Comparison of ENCODE assay signal across 25 cellular contexts in the genomic region with DNA sequence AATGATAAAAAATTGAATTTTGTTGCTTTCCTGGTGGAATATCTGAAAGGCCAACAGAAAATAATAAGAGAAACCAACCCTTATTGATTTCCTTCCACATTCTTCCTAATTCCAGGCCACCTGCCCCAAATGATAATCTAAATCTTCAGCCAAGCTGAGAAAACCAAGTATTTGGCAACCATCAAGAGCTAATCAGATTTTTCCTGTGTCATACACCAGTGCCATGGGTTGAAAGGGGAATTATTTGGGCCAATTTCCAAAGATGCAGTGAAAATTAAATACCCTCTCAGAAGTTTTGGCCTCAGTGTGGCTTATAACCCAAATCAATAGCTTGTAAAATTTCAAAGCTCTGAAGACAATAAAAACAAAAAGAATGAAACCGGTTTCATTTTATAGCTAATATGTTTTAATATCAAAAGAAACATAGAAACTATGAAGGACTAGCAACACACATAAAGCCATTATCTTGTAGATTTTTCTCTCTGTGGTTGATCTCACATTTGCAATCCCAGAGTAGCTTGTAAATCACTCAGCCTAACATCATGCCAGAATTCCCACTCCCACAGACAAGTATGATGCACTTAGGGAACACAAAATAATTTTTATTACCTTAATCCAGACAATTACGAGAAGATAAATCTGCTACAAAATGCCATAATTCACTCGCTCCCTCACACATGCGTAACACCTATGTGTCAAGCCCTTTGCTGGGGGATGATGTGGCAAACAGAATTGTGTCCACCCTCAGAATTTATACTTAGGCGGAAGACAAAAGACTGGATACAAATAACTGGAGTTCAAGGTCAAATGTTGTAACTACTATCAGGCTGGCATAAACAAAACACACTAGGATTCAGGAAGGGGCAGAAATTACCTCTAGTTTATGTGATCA.
DNase-seq lines count a peak whose midpoint lies in the region; ATAC-seq and TF ChIP-seq lines count a peak whose summit lies in the region.
"Had no signal": no experiment of that assay in that cellular context is flagged by ENCODE, and none has a peak within 500 bp of the region (broad histone marks: within the 10 kb centered on the region; RNA-seq: fewer than 3 reads in every experiment).

No MANE protein-coding gene starts in this region.

- H3K36me3 ChIP-seq in HAP-1 (replicated peaks) (no peaks in the 10 kb centered on the region), mucosa of descending colon (ENCODE audit: low read depth) (no peaks in the 10 kb centered on the region), esophagus muscularis mucosa (no peaks in the 10 kb centered on the region), Peyer's patch (no peaks in the 10 kb centered on the region)
- H3K36me3 ChIP-seq: heart right ventricle, upper lobe of left lung had no signal

- DNase-seq in HAP-1 (ENCODE audit: low spot score in 2 of 2) (peak; percentile 61 to 93), NCI-H446 (lab: John Stamatoyannopoulos, UW) (peak; percentile 25 to 63), fibroblast of mammary gland (ENCODE audit: low read depth) (peak; percentile 40), mucosa of descending colon (no peak), NCI-H2081 (lab: John Stamatoyannopoulos, UW) (no peak), esophagus muscularis mucosa (ENCODE audit: extremely low spot score) (no peak), Peyer's patch (no peak)
- DNase-seq: activated CD4-positive, alpha-beta memory T cell treated with anti-CD3 and anti-CD28 coated beads for 36 hours; activated CD4-positive, alpha-beta T cell treated with anti-CD3 and anti-CD28 coated beads for 1 hour; activated CD8-positive, alpha-beta memory T cell treated with anti-CD3 and anti-CD28 coated beads, Interleukin-2, amount 50 U/mL, for 4 hours; activated naive CD4-positive, alpha-beta T cell; central memory CD4-positive, alpha-beta T cell; endodermal cell; foreskin melanocyte; H9; heart right ventricle; NCI-H1694; NCI-H526; SHP77; stimulated activated naive B cell treated with anti-CD40 and anti-IgM and Interleukin-4, amounts not matched to agents 10 μg/mL and 1 μg/mL and 100 μg/mL, for 72 hours; upper lobe of left lung had no signal

- H3K4me3 ChIP-seq in HAP-1 (no peak overlapping the region), fibroblast of mammary gland (ENCODE audit: control insufficient read depth, low read depth, low read length) (no peak overlapping the region), mucosa of descending colon (no peak overlapping the region), esophagus muscularis mucosa (no peak overlapping the region), Peyer's patch (no peak overlapping the region)
- H3K4me3 ChIP-seq: heart right ventricle, skin epidermis, upper lobe of left lung had no signal

- no peaks in the 10 kb centered on the region for H3K27me3 ChIP-seq in HAP-1 (ENCODE audit: low read depth)
- H3K27me3 ChIP-seq in esophagus muscularis mucosa: no peaks in the 10 kb centered on the region
- H3K27me3 ChIP-seq in Peyer's patch: no peaks in the 10 kb centered on the region
- H3K27me3 ChIP-seq: heart right ventricle, upper lobe of left lung had no signal

- intact Hi-C loops in mucosa of descending colon (cut with DNase I, micrococcal nuclease) (no loop called here), esophagus muscularis mucosa (cut with DNase I) (loop anchor here (10.0 kb wide), 1 partner anchor 69 kb away; a partner anchor contains a TSS)

- TF ChIP-seq POLR2A in esophagus muscularis mucosa (IDR thresholded peaks at IDR 0.05; ENCODE audit: low read depth) (no peak), Peyer's patch (IDR thresholded peaks at IDR 0.05) (no peak)

- in situ Hi-C loops in HAP-1 (cut with MboI; ENCODE audit: low sequenced_read_pairs): no loop called here

- H3K27ac ChIP-seq in esophagus muscularis mucosa (replicated peaks in 1 of 4) (no peak overlapping the region), Peyer's patch (no peak overlapping the region)
- H3K27ac ChIP-seq: skin epidermis had no signal

- TF ChIP-seq EP300 in esophagus muscularis mucosa (IDR thresholded peaks at IDR 0.05): no peak

- ATAC-seq in mucosa of descending colon: peak; percentile 6
- ATAC-seq in GM19455 (IDR thresholded peaks at IDR 0.05; ENCODE audit: unreplicated experiment): no peak
- ATAC-seq: esophagus mucosa; heart right ventricle; natural killer cell treated with Interleukin-12 subunit alpha and Interleukin-12 subunit beta and Interleukin-15 and Interleukin-18, amount 100 ng/mL, for 72 hours; stimulated activated naive B cell treated with anti-CD40 and anti-IgM and Interleukin-4, amounts not matched to agents 10 μg/mL and 1 μg/mL and 100 μg/mL, for 72 hours had no signal

- WGBS in esophagus muscularis mucosa: 74% methylated on average over 5 of the region's 5 CpGs

- no peaks in the 10 kb centered on the region for H3K9me3 ChIP-seq in HAP-1
- H3K9me3 ChIP-seq in mucosa of descending colon: no peaks in the 10 kb centered on the region
- H3K9me3 ChIP-seq in esophagus muscularis mucosa: no peaks in the 10 kb centered on the region
- no peaks in the 10 kb centered on the region for H3K9me3 ChIP-seq in Peyer's patch
- H3K9me3 ChIP-seq: heart right ventricle, upper lobe of left lung had no signal

- TF ChIP-seq CTCF in fibroblast of mammary gland (conservative IDR thresholded peaks at IDR 0.05; ENCODE audit: control insufficient read depth, insufficient read depth, low read depth, low read length) (no peak), mucosa of descending colon (IDR thresholded peaks at IDR 0.05) (no peak), esophagus muscularis mucosa (IDR thresholded peaks at IDR 0.05) (no peak), Peyer's patch (IDR thresholded peaks at IDR 0.05) (no peak)

- H3K4me1 ChIP-seq in HAP-1 (peaks cover 12% of the 10 kb centered on the region), mucosa of descending colon (ENCODE audit: low read depth) (no peaks in the 10 kb centered on the region), esophagus muscularis mucosa (peaks cover 17 to 42% (median 32%) of the 10 kb centered on the region in 4 donors), Peyer's patch (peaks cover 0 to 11% (median 0%) of the 10 kb centered on the region in 4 donors)

Comparison
In these comparisons a context has a peak if more than half of its experiments do, and no peak if none do; other contexts are left out.
1. DNase-seq: peak in HAP-1 (2 of 2), NCI-H446 (2 of 2) and fibroblast of mammary gland (single experiment); none in mucosa of descending colon (0 of 3), NCI-H2081 (0 of 2), esophagus muscularis mucosa (single experiment) and Peyer's patch (0 of 3).